ENCODE assay signal across 7 cellular contexts in the genomic region with DNA sequence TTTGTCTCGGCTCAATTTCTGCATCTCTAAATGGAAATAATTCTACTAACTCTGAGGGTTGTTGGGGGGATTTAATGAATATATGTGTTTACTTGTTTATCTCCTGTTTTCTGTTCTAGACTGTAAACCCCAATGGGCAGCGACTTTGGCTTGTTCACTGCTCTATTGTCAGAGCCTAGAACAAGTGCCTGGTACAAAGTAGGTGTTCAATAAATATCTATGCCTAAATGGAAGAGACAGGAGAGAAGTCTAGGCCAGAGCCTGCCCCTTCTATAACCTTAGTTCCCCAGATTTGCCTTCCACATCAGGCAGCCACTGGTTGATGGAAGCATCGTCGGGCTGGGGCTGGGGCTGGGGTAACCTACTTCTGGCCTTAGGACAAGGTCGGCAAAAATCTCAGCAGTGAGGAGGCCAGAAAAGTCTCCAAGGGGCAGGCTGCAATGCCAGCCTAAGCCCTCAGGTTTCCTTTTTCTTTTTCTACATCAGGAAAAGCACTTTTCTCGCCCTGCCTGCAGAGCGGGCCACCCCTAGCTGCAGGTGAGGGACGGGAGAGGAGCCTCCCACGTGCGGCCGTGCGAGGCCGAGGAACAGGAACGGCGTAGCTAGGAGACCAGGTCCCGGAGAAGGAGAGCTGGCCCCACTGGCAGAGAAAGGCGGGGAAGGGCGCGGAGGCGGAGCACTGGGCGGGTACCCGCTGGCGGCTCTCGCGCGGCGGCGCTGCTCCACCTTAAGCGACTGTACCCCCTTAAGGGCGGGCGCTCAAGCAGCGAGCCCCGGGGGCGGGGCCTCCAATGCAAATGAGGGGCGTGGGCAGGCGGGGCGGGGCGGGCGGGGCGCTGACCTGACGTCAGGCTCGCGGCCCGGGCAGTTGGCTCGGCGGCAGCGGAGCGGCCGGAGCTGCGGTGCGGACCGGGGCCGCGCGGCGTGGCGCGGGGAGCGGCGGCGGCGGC. TPM values are rescaled to one million over a fixed set of nuclear protein-coding genes. Genes with fewer than 3 reads are reported as not detected.
DNase-seq lines count a peak whose midpoint lies in the region; ATAC-seq, FAIRE-seq and TF ChIP-seq lines count a peak whose summit lies in the region.

Gene CNNM4, plus strand, starts transcription at position 867 of the 950 bp plus-strand sequence. CDS start 98 bp downstream, outside the sequence.

- DNase-seq in NCI-H187 treated with DMSO at 0.1 percent for 48 hours (lab: John Stamatoyannopoulos, UW) (peak; percentile 82), T-helper 2 cell (peak; percentile 81 to 94 (median 89)), astrocyte (ENCODE audit: low read depth) (peak; percentile 78), hepatic stellate cell (ENCODE audit: low spot score) (peak; percentile 94), renal cortical epithelial cell (ENCODE audit: low read depth) (peak; percentile 81)

- no peak for TF ChIP-seq CTCF in astrocyte (IDR thresholded peaks at IDR 0.05; ENCODE audit: insufficient read depth, low read depth, low read length)

- peaks cover 6% of the 10 kb centered on the region for H3K27me3 Mint-ChIP-seq in astrocyte (ENCODE audit: low read depth, unreplicated experiment)

- peak within 1 kb of the TSS; percentile 96 for H2AFZ ChIP-seq in astrocyte (ENCODE audit: low read depth, low read length)

- no peaks in the 10 kb centered on the region for H3K27me3 ChIP-seq in astrocyte (ENCODE audit: insufficient read depth, low read length)

- peak within 1 kb of the TSS; percentile 82 for H3K4me3 Mint-ChIP-seq in astrocyte (ENCODE audit: unreplicated experiment)

- peak within 1 kb of the TSS; percentile 78 for H3K9ac ChIP-seq in astrocyte (ENCODE audit: low read length)

- no peaks in the 10 kb centered on the region for H3K36me3 ChIP-seq in astrocyte (ENCODE audit: insufficient read depth, low read length)

- peak within 1 kb of the TSS; percentile 1 for H3K27ac ChIP-seq in astrocyte (ENCODE audit: low read depth, low read length)

- peak; percentile 96 for TF ChIP-seq POLR2A in GM18505 (IDR thresholded peaks at IDR 0.05; ENCODE audit: borderline replicate concordance, extremely low read depth, insufficient read depth, insufficient read length)

- no peaks in the 10 kb centered on the region for H3K9me3 ChIP-seq in astrocyte (ENCODE audit: insufficient read depth, low read depth, low read length)

- peaks cover 3% of the 10 kb centered on the region for H3K9me3 Mint-ChIP-seq in astrocyte (ENCODE audit: unreplicated experiment)

- H4K20me1 ChIP-seq in astrocyte (ENCODE audit: insufficient read depth, low read length): peaks cover 20% of the 10 kb centered on the region

- no peaks in the 10 kb centered on the region for H3K36me3 Mint-ChIP-seq in astrocyte (ENCODE audit: low read depth, unreplicated experiment)

- FAIRE-seq in astrocyte (lab: Jason Lieb, UNC): no peak

- peak within 1 kb of the TSS; percentile 41 for H3K27ac Mint-ChIP-seq in astrocyte (ENCODE audit: unreplicated experiment)

- H3K4me1 ChIP-seq in astrocyte (ENCODE audit: insufficient read depth, low read length): peaks cover 27% of the 10 kb centered on the region

- peak within 1 kb of the TSS; percentile 65 for H3K4me3 ChIP-seq in astrocyte (ENCODE audit: insufficient read depth, low read depth, low read length)

- H3K79me2 ChIP-seq in astrocyte (ENCODE audit: insufficient read depth, low read length): peaks cover 7% of the 10 kb centered on the region

- H3K4me2 ChIP-seq in astrocyte (ENCODE audit: low read length): peak within 1 kb of the TSS; percentile 90

- ATAC-seq in GM18505 (IDR thresholded peaks at IDR 0.05; ENCODE audit: unreplicated experiment) (peak; percentile 74), HG02970 (IDR thresholded peaks at IDR 0.05; ENCODE audit: low FRiP score, unreplicated experiment) (peak; percentile 72)

- peaks cover 20% of the 10 kb centered on the region for H3K4me1 Mint-ChIP-seq in astrocyte (ENCODE audit: low read depth, unreplicated experiment)

RNA-seq across cellular contexts. Expression of gene CNNM4, which starts in this region (rescaled TPM):
- total RNA-seq in astrocyte: 5.8 and 6.8 TPM in 2 replicates
- total RNA-seq in renal cortical epithelial cell: 2.6 and 5.4 TPM in 2 replicates

Comparison
In these comparisons a context has a peak if more than half of its experiments do, and no peak if none do; other contexts are left out.
1. Peak in every context shown above with its lines: DNase-seq, ATAC-seq, H3K4me3 ChIP-seq and H3K27ac ChIP-seq.